ENCODE assay signal across 19 cellular contexts in genomic region chr17:77926144-77926543, GRCh38. TPM values are rescaled to one million over a fixed set of nuclear protein-coding genes. Genes with fewer than 3 reads are reported as not detected.
A peak's percentile ranks its signal among the peaks of the same experiment; 100 is the strongest.
DNase-seq lines count a peak whose midpoint lies in the region; ATAC-seq, FAIRE-seq and TF ChIP-seq lines count a peak whose summit lies in the region.
"Had no signal": no experiment of that assay in that cellular context is flagged by ENCODE, and none has a peak within 500 bp of the region (broad histone marks: within the 10 kb centered on the region; RNA-seq: fewer than 3 reads in every experiment).

No MANE protein-coding gene starts in this region.

- H2BK20ac ChIP-seq in H1 (ENCODE audit: low read length) = no peak overlapping the region; the same call in 1 of the 2 replicates

- H2BK12ac ChIP-seq in H1 (ENCODE audit: low read depth, low read length) (peak overlapping the region; percentile 80; the same call in 1 of the 2 replicates), neuronal stem cell (ENCODE audit: low read length) (peak overlapping the region; percentile 14)

- no peak overlapping the region for H3K18ac ChIP-seq in H1 (ENCODE audit: extremely low read depth, low read length)
- H3K18ac ChIP-seq in neuronal stem cell (ENCODE audit: low read length) = peak overlapping the region; percentile 55

- no peaks in the 10 kb centered on the region for H4K20me1 ChIP-seq in H1 (replicated peaks in 1 of 2; ENCODE audit: control insufficient read depth in 1 of 2, insufficient read depth in 2 of 2, low read length in 2 of 2)
- H4K20me1 ChIP-seq: BLaER1 had no signal

- CTCF ChIA-PET in HEK293 (lab: Yijun Ruan, JAX) = interaction anchor here (0.7 kb wide), 1 partner anchor 218 kb away, joined by 3 read pairs; no protein-coding TSS in a partner anchor
- CTCF ChIA-PET in H1 (lab: Charles Lee; ENCODE audit: partially characterized antibody) = interaction anchor here (0.8 to 2.9 kb wide), 6 partner anchors 14 to 185 kb away, joined by 3 to 12 read pairs (median 4); no protein-coding TSS in a partner anchor

- H4K5ac ChIP-seq in H1 (ENCODE audit: insufficient read length, low read depth, low read length) = no peak overlapping the region

- H2BK15ac ChIP-seq in H1 (ENCODE audit: low read length) (no peak overlapping the region), neuronal stem cell (ENCODE audit: low read length) (no peak overlapping the region)

- H3K23me2 ChIP-seq in H1 (ENCODE audit: low read depth, low read length) = peaks cover under 1% of the 10 kb centered on the region; the same call in 1 of the 2 replicates

- no peak for FAIRE-seq in H1 (lab: Jason Lieb, UNC)
- FAIRE-seq: G401.6, GM12892, GM19239, H54 had no signal

- no peaks in the 10 kb centered on the region; the same call in 1 of the 2 replicates for H3K79me1 ChIP-seq in H1 (ENCODE audit: low read depth, low read length)
- H3K79me1 ChIP-seq in neuronal stem cell (ENCODE audit: low read depth, low read length) = no peaks in the 10 kb centered on the region

- H2BK120ac ChIP-seq in H1 (replicated peaks; ENCODE audit: low read depth, low read length) (no peak overlapping the region), neuronal stem cell (ENCODE audit: low read depth, low read length) (no peak overlapping the region)

- no peak overlapping the region for H2AFZ ChIP-seq in H1 (ENCODE audit: low read length)
- H2AFZ ChIP-seq in neuronal stem cell (ENCODE audit: low read length) = no peak overlapping the region
- H2AFZ ChIP-seq: GM23338 had no signal

- H4K91ac ChIP-seq in H1 (replicated peaks; ENCODE audit: insufficient read length, low read length) = no peak overlapping the region
- H4K91ac ChIP-seq in neuronal stem cell (ENCODE audit: low read depth, low read length, poor library complexity) = no peak overlapping the region

- H3K79me2 ChIP-seq in H1 (ENCODE audit: control insufficient read depth in 1 of 2, insufficient read depth in 2 of 2, low read length in 2 of 2) = no peaks in the 10 kb centered on the region

- no peak overlapping the region for H3K27ac ChIP-seq in HEK293 (ENCODE audit: extremely low read depth, low read depth, low read length)
- H3K27ac ChIP-seq in H1 (ENCODE audit: low read depth, low read length) = no peak overlapping the region
- H3K27ac ChIP-seq in neuronal stem cell (replicated peaks; ENCODE audit: low read length) = no peak overlapping the region
- H3K27ac ChIP-seq: BLaER1, C4-2B had no signal

- H3K36me3 ChIP-seq in HEK293 (ENCODE audit: control insufficient read depth in 2 of 2, insufficient read depth in 1 of 2, low read length in 2 of 2) (no peaks in the 10 kb centered on the region), H1 (ENCODE audit: control insufficient read depth in 2 of 4, insufficient read depth in 4 of 4, low read length in 3 of 4) (no peaks in the 10 kb centered on the region), neuronal stem cell (replicated peaks in 1 of 2; ENCODE audit: control insufficient read depth in 2 of 2, insufficient read depth in 2 of 2, low read length in 2 of 2) (no peaks in the 10 kb centered on the region)
- H3K36me3 ChIP-seq: BLaER1, HAP-1 had no signal

- DNase-seq in H1 (ENCODE audit: low read depth in 1 of 2, low spot score in 2 of 2) (no peak), neuronal stem cell (ENCODE audit: low spot score) (no peak), T-helper 1 cell (no peak)
- no peak for DNase-seq in stimulated activated CD4-positive, alpha-beta T cell treated with anti-CD3 and anti-CD28 coated beads, Interleukin-2, amount 100 ng/mL, for 24 hours
- DNase-seq: Caco-2; CD4-positive, CD25-positive, alpha-beta regulatory T cell; CD8-positive, alpha-beta T cell; DMS153; DND-41 had no signal

- H3K9me3 ChIP-seq in HEK293 (ENCODE audit: control insufficient read depth, insufficient read depth, low read depth, low read length) = no peaks in the 10 kb centered on the region
- H3K9me3 ChIP-seq in H1 (ENCODE audit: insufficient read depth in 2 of 2, low read depth in 1 of 2, low read length in 1 of 2) = peaks cover 0 to 3% of the 10 kb centered on the region in 2 experiments; a peak in 1 of 4 replicates
- H3K9me3 ChIP-seq in neuronal stem cell (replicated peaks in 1 of 2; ENCODE audit: control insufficient read depth in 2 of 2, insufficient read depth in 1 of 2, low read depth in 1 of 2, low read length in 2 of 2) = peaks cover 0 to 2% of the 10 kb centered on the region in 2 donors
- H3K9me3 ChIP-seq: BLaER1 had no signal

- WGBS in H1 (ENCODE audit: extremely low coverage in 1 of 2, insufficient coverage in 1 of 2, insufficient read length in 1 of 2, insufficient replicate concordance in 2 of 2, low coverage in 1 of 2, low lambda C conversion rate in 2 of 2, missing lambda C conversion rate in 1 of 2), 2 experiments = 87% methylated on average over 5 of the region's 5 CpGs; no CpG with 5 or more reads in 1 of the 2 experiments
- WGBS in neuronal stem cell (ENCODE audit: extremely low coverage in 2 of 2, insufficient read length in 2 of 2, insufficient replicate concordance in 1 of 2), 2 donors = no CpG with 5 or more reads among the region's 5 CpGs

- ATAC-seq in GM21723 (IDR thresholded peaks at IDR 0.05; ENCODE audit: unreplicated experiment) = no peak
- ATAC-seq: CD8-positive, alpha-beta T cell; GM23338 had no signal

- no peak overlapping the region for H3K4ac ChIP-seq in H1 (replicated peaks; ENCODE audit: insufficient read length, low read depth, low read length)
- no peak overlapping the region for H3K4ac ChIP-seq in neuronal stem cell (ENCODE audit: low read length)

- H3K4me2 ChIP-seq in H1 (ENCODE audit: insufficient read depth in 1 of 2, low read depth in 2 of 2, low read length in 2 of 2) (no peak overlapping the region), neuronal stem cell (ENCODE audit: insufficient read depth, low read length, poor library complexity, severe bottlenecking) (no peak overlapping the region)
- H3K4me2 ChIP-seq: BLaER1 had no signal

- H3K4me1 ChIP-seq in HEK293 (ENCODE audit: control insufficient read depth, insufficient read depth, low read length) = peaks cover 6% of the 10 kb centered on the region
- peaks cover 12 to 43% (median 34%) of the 10 kb centered on the region in 4 experiments for H3K4me1 ChIP-seq in H1 (replicated peaks in 1 of 4; ENCODE audit: control insufficient read depth in 3 of 4, insufficient read depth in 4 of 4, low read length in 3 of 4)
- peaks cover 12 to 21% of the 10 kb centered on the region in 2 donors for H3K4me1 ChIP-seq in neuronal stem cell (ENCODE audit: control insufficient read depth in 2 of 2, insufficient read depth in 1 of 2, low read depth in 1 of 2, low read length in 2 of 2)
- H3K4me1 ChIP-seq: Caco-2, HAP-1 had no signal

- TF ChIP-seq POLR2A in H1 (IDR thresholded peaks at IDR 0.05; ENCODE audit: control extremely low read depth in 1 of 2, low read depth in 2 of 2, low read length in 2 of 2) = no peak

- no peak overlapping the region for H3K14ac ChIP-seq in H1 (ENCODE audit: insufficient read length)
- no peak overlapping the region for H3K14ac ChIP-seq in neuronal stem cell (ENCODE audit: low read length)

- no peak overlapping the region for H2BK5ac ChIP-seq in H1 (ENCODE audit: low read depth, low read length)
- no peak overlapping the region for H2BK5ac ChIP-seq in neuronal stem cell (ENCODE audit: low read length)

- H3K4me3 ChIP-seq in HEK293 (ENCODE audit: low read depth, low read length) (no peak overlapping the region), H1 (ENCODE audit: extremely low read depth in 1 of 4, insufficient read depth in 2 of 4, low read depth in 3 of 4, low read length in 4 of 4) (no peak overlapping the region), neuronal stem cell (ENCODE audit: low read length in 2 of 2) (no peak overlapping the region)
- H3K4me3 ChIP-seq: BLaER1, GM23338, HAP-1 had no signal

- H3K27me3 ChIP-seq in H1 (replicated peaks in 1 of 4; ENCODE audit: control insufficient read depth in 3 of 4, extremely low read depth in 1 of 4, insufficient read depth in 3 of 4, low read length in 3 of 4) (no peaks in the 10 kb centered on the region; a peak in 1 of 7 replicates), neuronal stem cell (ENCODE audit: control insufficient read depth in 3 of 3, insufficient read depth in 3 of 3, low read depth in 1 of 3, low read length in 3 of 3) (peaks cover 0 to 12% (median 0%) of the 10 kb centered on the region in 3 experiments)

- no peak for TF ChIP-seq EP300 in H1 (IDR thresholded peaks at IDR 0.05; ENCODE audit: borderline replicate concordance in 1 of 2, low read depth in 2 of 2, low read length in 2 of 2)

- no peak for TF ChIP-seq RAD21 in H1 (IDR thresholded peaks at IDR 0.05 in 1 of 2, conservative IDR thresholded peaks at IDR 0.05 in 1 of 2; ENCODE audit: low read depth in 2 of 2, low read length in 2 of 2)

- no peak overlapping the region for H3K56ac ChIP-seq in H1 (replicated peaks; ENCODE audit: insufficient read length, low read depth, low read length)

- POLR2A ChIA-PET in HEK293 (lab: Yijun Ruan, JAX) = interaction anchor here (1.6 kb wide), 1 partner anchor 32 kb away, joined by 10 read pairs; the partner anchor contains the start of gene TNRC6C
- POLR2A ChIA-PET in H1 (lab: Charles Lee; ENCODE audit: partially characterized antibody) = interaction anchor here (1.7 to 3.8 kb wide), 2 partner anchors 9 to 31 kb away, joined by 3 to 30 read pairs; partner anchors contain the start of gene TNRC6C

- H3K9ac ChIP-seq in H1 (replicated peaks in 1 of 4; ENCODE audit: extremely low read depth in 1 of 4, low read depth in 3 of 4, low read length in 3 of 4) = no peak overlapping the region
- H3K9ac ChIP-seq in neuronal stem cell (ENCODE audit: low read depth, low read length, poor library complexity) = no peak overlapping the region
- H3K9ac ChIP-seq: BLaER1 had no signal

- TF ChIP-seq CTCF in HEK293 (tag by site-specific recombination; IDR thresholded peaks at IDR 0.05) (no peak), H1 (IDR thresholded peaks at IDR 0.05; ENCODE audit: control extremely low read depth in 1 of 3, insufficient read depth in 1 of 3, low read depth in 1 of 3, low read length in 3 of 3) (no peak)

- H3K23ac ChIP-seq in H1 (ENCODE audit: insufficient read length) (no peak overlapping the region), neuronal stem cell (ENCODE audit: low read depth, low read length, poor library complexity) (no peak overlapping the region)

- H4K8ac ChIP-seq in H1 (ENCODE audit: extremely low read depth, insufficient read depth, low read length) = no peak overlapping the region; the same call in 1 of the 2 replicates
- H4K8ac ChIP-seq in neuronal stem cell (ENCODE audit: low read depth, low read length) = no peak overlapping the region

- H2AK5ac ChIP-seq in H1 (ENCODE audit: low read depth, low read length) = no peak overlapping the region
- H2AK5ac ChIP-seq in neuronal stem cell (ENCODE audit: low read depth, low read length) = no peak overlapping the region

RNA-seq across cellular contexts. Expression of gene TNRC6C, which starts 32.4 kb away (rescaled TPM):
- 28.9 and 30.5 TPM in 2 replicates for total RNA-seq in H1 (2021; fragmentation: NEBNext Ultra II Directional; extraction: Animal tissue kit (Norgen Biotek cat#: 25700))
- 2.8 and 3.9 TPM in 2 replicates for polyA plus RNA-seq in H1 (2011; rRNA removed)
- polyA plus RNA-seq in H1 (2011; cell fraction: cytosol; rRNA removed) = 3.3 TPM
- 14.5 TPM for polyA plus RNA-seq in H1 (2011; cell fraction: nucleus; rRNA removed)
- polyA plus RNA-seq in H1 (2012, experiment 1 of 2) = 10.1 to 14.3 TPM (median 11.3 TPM) in 4 replicates
- polyA plus RNA-seq in H1 (2012, experiment 2 of 2) = 2.1 TPM
- 10.5 TPM for polyA plus RNA-seq in H1 (2013, experiment 1 of 2)
- polyA plus RNA-seq in H1 (2013, experiment 2 of 2) = 8.7 TPM
- 16.1 and 18.7 TPM in 2 replicates for polyA minus RNA-seq in H1 (2011; rRNA and poly(A)+ RNA removed)
- polyA minus RNA-seq in H1 (2011; cell fraction: cytosol; rRNA and poly(A)+ RNA removed) = 11.5 TPM
- 19.7 TPM for polyA minus RNA-seq in H1 (2011; cell fraction: nucleus; rRNA and poly(A)+ RNA removed)
- polyA plus RNA-seq in neuronal stem cell (2013, experiment 1 of 2) = 12.5 TPM
- polyA plus RNA-seq in neuronal stem cell (2013, experiment 2 of 2) = 13.1 TPM
